ENCODE assay signal across 1 cellular context in the genomic region with DNA sequence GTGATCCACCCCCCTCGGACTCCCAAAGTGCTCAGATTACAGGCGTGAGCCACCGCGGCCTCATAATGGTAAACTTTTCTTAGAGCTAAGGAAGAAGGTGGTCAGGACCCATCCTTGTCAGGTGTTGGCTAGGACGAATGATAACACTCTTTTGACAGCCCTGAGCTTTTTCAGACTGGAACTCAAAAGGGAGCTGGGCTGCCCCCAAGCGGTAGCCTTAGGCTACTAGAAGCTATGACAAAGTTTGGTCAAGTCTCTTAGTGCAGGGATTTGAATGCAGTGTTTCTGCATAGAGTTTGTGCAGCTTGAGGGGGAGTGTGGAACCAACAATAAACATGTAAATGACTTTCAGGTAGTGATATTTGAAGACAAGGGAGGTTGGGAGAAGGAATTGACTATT.
TF ChIP-seq lines count a peak whose summit lies in the region.

No MANE protein-coding gene starts in this region.

TF ChIP-seq in HepG2, 621 proteins besides CTCF, POLR2A, EP300 and RAD21:
- TF ChIP-seq, protein P1, sequence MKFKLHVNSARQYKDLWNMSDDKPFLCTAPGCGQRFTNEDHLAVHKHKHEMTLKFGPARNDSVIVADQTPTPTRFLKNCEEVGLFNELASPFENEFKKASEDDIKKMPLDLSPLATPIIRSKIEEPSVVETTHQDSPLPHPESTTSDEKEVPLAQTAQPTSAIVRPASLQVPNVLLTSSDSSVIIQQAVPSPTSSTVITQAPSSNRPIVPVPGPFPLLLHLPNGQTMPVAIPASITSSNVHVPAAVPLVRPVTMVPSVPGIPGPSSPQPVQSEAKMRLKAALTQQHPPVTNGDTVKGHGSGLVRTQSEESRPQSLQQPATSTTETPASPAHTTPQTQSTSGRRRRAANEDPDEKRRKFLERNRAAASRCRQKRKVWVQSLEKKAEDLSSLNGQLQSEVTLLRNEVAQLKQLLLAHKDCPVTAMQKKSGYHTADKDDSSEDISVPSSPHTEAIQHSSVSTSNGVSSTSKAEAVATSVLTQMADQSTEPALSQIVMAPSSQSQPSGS (CRISPR knock-in tag; IDR thresholded peaks at IDR 0.05), result no peak
- TF ChIP-seq ZBTB7A (CRISPR knock-in tag; IDR thresholded peaks at IDR 0.05) (no peak), STAG1 (CRISPR knock-in tag; IDR thresholded peaks at IDR 0.05) (peak; percentile 60), SMC3 (IDR thresholded peaks at IDR 0.05; ENCODE audit: low read length) (peak; percentile 45)
